19 cellular contexts compared by ENCODE assay signal in the genomic region with DNA sequence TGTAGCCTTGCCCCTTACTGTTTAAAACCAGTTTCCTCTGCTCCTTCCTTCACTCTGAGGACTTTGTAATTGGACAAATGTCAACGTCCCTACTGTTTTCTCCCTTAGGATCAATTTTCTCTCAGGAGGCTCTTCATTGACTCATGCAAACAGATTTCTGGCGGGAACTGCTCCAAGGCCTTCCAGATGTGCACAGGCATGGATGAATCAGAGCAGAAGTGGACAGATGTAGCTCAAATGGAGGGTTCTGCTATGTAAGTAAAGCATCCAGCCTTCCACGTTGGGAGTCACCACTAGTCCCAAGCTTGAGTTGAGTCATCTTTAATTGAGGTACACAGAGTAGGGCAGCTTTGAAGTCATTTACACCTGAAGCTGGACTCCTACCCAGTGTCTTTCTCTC.
"Had no signal": no experiment of that assay in that cellular context is flagged by ENCODE, and none has a peak within 500 bp of the region (broad histone marks: within the 10 kb centered on the region; RNA-seq: fewer than 3 reads in every experiment).

No MANE protein-coding gene starts in this region.

- H3K27ac Mint-ChIP-seq: activated naive CD8-positive, alpha-beta T cell treated with anti-CD3 and anti-CD28 coated beads for 36 hours; effector memory CD8-positive, alpha-beta T cell; stimulated activated naive B cell treated with anti-CD40 and anti-IgM and Interleukin-4, amounts not matched to agents 10 μg/mL and 1 μg/mL and 100 μg/mL, for 72 hours had no signal

- H3K9me3 ChIP-seq: esophagus muscularis mucosa, transverse colon, uterus had no signal

- DNase-seq: activated CD4-positive, alpha-beta T cell treated with anti-CD3 and anti-CD28 coated beads for 4 hours; activated CD4-positive, alpha-beta T cell treated with anti-CD3 and anti-CD28 coated beads, Interleukin-2, amount 50 U/mL, for 48 hours; activated CD4-positive, CD25-positive, alpha-beta regulatory T cell; activated CD8-positive, alpha-beta memory T cell treated with anti-CD3 and anti-CD28 coated beads, Interleukin-2, amount 50 U/mL, for 48 hours; activated naive CD4-positive, alpha-beta T cell treated with Interleukin-2 at 50 U/mL for 16 hours; activated naive CD8-positive, alpha-beta T cell treated with anti-CD3 and anti-CD28 coated beads for 36 hours; activated T-cell treated with anti-CD3 and anti-CD28 coated beads, Interleukin-2, amount 50 U/mL, for 48 hours; effector memory CD8-positive, alpha-beta T cell; naive B cell; posterior cingulate gyrus; stimulated activated CD4-positive, alpha-beta T cell treated with anti-CD3 and anti-CD28 coated beads, Interleukin-2, amount 100 ng/mL, for 48 hours; stimulated activated CD8-positive, alpha-beta memory T cell treated with anti-CD3 and anti-CD28 coated beads, Interleukin-4, amount 100 ng/mL, for 48 hours; stimulated activated naive B cell treated with anti-CD40 and anti-IgM and Interleukin-4, amounts not matched to agents 10 μg/mL and 1 μg/mL and 100 μg/mL, for 72 hours; transverse colon; uterus had no signal

- H3K4me3 Mint-ChIP-seq: activated naive CD8-positive, alpha-beta T cell treated with anti-CD3 and anti-CD28 coated beads for 36 hours; central memory CD8-positive, alpha-beta T cell; effector memory CD8-positive, alpha-beta T cell; naive B cell; neural crest cell; stimulated activated naive B cell treated with anti-CD40 and anti-IgM and Interleukin-4, amounts not matched to agents 10 μg/mL and 1 μg/mL and 100 μg/mL, for 72 hours had no signal

- H3K36me3 ChIP-seq: esophagus muscularis mucosa, transverse colon, uterus had no signal

- H3K9me3 Mint-ChIP-seq: activated naive CD8-positive, alpha-beta T cell treated with anti-CD3 and anti-CD28 coated beads for 36 hours; central memory CD8-positive, alpha-beta T cell; effector memory CD8-positive, alpha-beta T cell; stimulated activated naive B cell treated with anti-CD40 and anti-IgM and Interleukin-4, amounts not matched to agents 10 μg/mL and 1 μg/mL and 100 μg/mL, for 72 hours had no signal

- H3K4me1 ChIP-seq: esophagus muscularis mucosa, transverse colon, uterus had no signal

- H3K4me3 ChIP-seq: esophagus muscularis mucosa, lung, transverse colon, uterus had no signal

- H3K36me3 Mint-ChIP-seq: activated naive CD8-positive, alpha-beta T cell treated with anti-CD3 and anti-CD28 coated beads for 36 hours; naive B cell had no signal

- H3K27me3 ChIP-seq: transverse colon had no signal

- H3K4me1 Mint-ChIP-seq: central memory CD8-positive, alpha-beta T cell; neural crest cell had no signal

- H3K27ac ChIP-seq: esophagus muscularis mucosa, transverse colon, uterus had no signal
